In the genomic region with DNA sequence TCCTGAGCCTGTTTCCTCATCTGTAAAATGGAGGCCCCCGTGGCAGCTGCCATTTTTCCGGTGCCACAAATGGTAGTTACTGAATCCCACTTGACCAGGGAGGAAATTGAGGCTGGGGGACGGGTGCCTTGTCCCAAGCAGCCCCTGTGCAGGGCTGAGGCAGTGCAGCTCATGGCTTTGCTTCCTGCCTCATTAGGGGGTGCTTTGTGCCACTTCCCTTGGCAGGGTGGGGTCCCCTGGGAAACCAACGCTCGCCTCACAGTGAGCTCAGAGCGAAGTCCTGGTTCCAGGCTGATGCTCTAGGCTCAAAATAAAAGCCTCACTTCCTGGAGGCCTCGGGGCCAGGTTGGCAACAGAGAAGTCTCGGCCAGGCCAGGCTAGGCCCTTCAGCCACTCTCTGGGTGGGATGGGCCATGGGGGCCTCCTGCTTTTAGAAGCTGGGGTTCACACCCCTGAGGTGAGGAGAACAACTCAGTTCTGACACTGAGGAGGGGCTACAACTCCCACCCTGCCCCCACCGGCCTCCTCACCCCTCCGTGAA, we compare ENCODE assay signal across 12 cellular contexts. TPM values are rescaled to one million over a fixed set of nuclear protein-coding genes. Genes with fewer than 3 reads are reported as not detected.
A peak's percentile ranks its signal among the peaks of the same experiment; 100 is the strongest.
DNase-seq lines count a peak whose midpoint lies in the region; ATAC-seq, FAIRE-seq and TF ChIP-seq lines count a peak whose summit lies in the region.
"Had no signal": no experiment of that assay in that cellular context is flagged by ENCODE, and none has a peak within 500 bp of the region (broad histone marks: within the 10 kb centered on the region; RNA-seq: fewer than 3 reads in every experiment).

No MANE protein-coding gene starts in this region.

- H3K36me3 ChIP-seq in CD4-positive, CD25-positive, alpha-beta regulatory T cell (ENCODE audit: control insufficient read depth, insufficient read depth, low read length): peaks cover 22% of the 10 kb centered on the region
- peaks cover 4% of the 10 kb centered on the region; the same call in 1 of the 2 replicates for H3K36me3 ChIP-seq in SU-DHL-6 (ENCODE audit: low read length)
- H3K36me3 ChIP-seq in endodermal cell (ENCODE audit: control insufficient read depth, insufficient read depth, low read length): no peaks in the 10 kb centered on the region
- H3K36me3 ChIP-seq: pancreas had no signal

- DNase-seq in CD4-positive, CD25-positive, alpha-beta regulatory T cell: peak in 1 of 3 donors; percentile 60
- no peak for DNase-seq in GM19239 (ENCODE audit: insufficient read length, low spot score)
- peak; percentile 78 for DNase-seq in germinal center (ENCODE audit: low spot score)
- no peak for DNase-seq in endodermal cell
- no peak for DNase-seq in kidney tubule cell (ENCODE audit: low spot score)
- DNase-seq in cardiac septum (ENCODE audit: low spot score): no peak
- DNase-seq: C1 segment of cervical spinal cord, HCEC 1CT, SW 1271 had no signal

- intact Hi-C loops in cardiac septum (cut with DNase I): no loop called here

- peaks cover 100% of the 10 kb centered on the region for H3K4me1 ChIP-seq in CD4-positive, CD25-positive, alpha-beta regulatory T cell (ENCODE audit: control insufficient read depth, insufficient read depth, low read length, poor library complexity, severe bottlenecking)
- H3K4me1 ChIP-seq in endodermal cell (ENCODE audit: control insufficient read depth, insufficient read depth, low read length): peaks cover 5% of the 10 kb centered on the region

- TF ChIP-seq CTCF in SU-DHL-6 (IDR thresholded peaks at IDR 0.05; ENCODE audit: insufficient read depth, low read length, poor library complexity, severe bottlenecking) (no peak), endodermal cell (conservative IDR thresholded peaks at IDR 0.05) (no peak)

- peaks cover 13 to 99% (median 74%) of the 10 kb centered on the region in 4 donors for H3K4me1 Mint-ChIP-seq in CD4-positive, CD25-positive, alpha-beta regulatory T cell
- H3K4me1 Mint-ChIP-seq in endodermal cell: peaks cover 22% of the 10 kb centered on the region

- peak; percentile 98 for FAIRE-seq in GM19239 (lab: Jason Lieb, UNC)
- FAIRE-seq: pancreas had no signal

- no peaks in the 10 kb centered on the region for H3K9me2 ChIP-seq in SU-DHL-6 (replicated peaks; ENCODE audit: insufficient read depth, low read length)

- peak overlapping the region; percentile 74 for H3K4me3 ChIP-seq in CD4-positive, CD25-positive, alpha-beta regulatory T cell (ENCODE audit: low read depth, low read length)
- H3K4me3 ChIP-seq in SU-DHL-6 (ENCODE audit: insufficient read depth, low read length, poor library complexity, severe bottlenecking) (peak overlapping the region; percentile 8), endodermal cell (ENCODE audit: low read length) (no peak overlapping the region)
- H3K4me3 ChIP-seq: pancreas had no signal

- H3K27ac ChIP-seq in CD4-positive, CD25-positive, alpha-beta regulatory T cell (ENCODE audit: insufficient read depth, low read length, poor library complexity, severe bottlenecking): peak overlapping the region; percentile 94
- H3K27ac ChIP-seq in SU-DHL-6 (ENCODE audit: low read depth, low read length): peak overlapping the region; percentile 90
- H3K27ac ChIP-seq in endodermal cell (ENCODE audit: low read depth, low read length): no peak overlapping the region
- H3K27ac ChIP-seq: pancreas had no signal

- H3K27me3 ChIP-seq in CD4-positive, CD25-positive, alpha-beta regulatory T cell (ENCODE audit: control insufficient read depth, insufficient read depth, low read length): no peaks in the 10 kb centered on the region
- no peaks in the 10 kb centered on the region for H3K27me3 ChIP-seq in SU-DHL-6 (ENCODE audit: low read length)
- H3K27me3 ChIP-seq in endodermal cell (ENCODE audit: control insufficient read depth, insufficient read depth, low read length, poor library complexity, severe bottlenecking): no peaks in the 10 kb centered on the region
- H3K27me3 ChIP-seq: pancreas had no signal

- ATAC-seq in CD4-positive, CD25-positive, alpha-beta regulatory T cell (ENCODE audit: low read depth in 2 of 2): no peak
- no peak for ATAC-seq in HG02970 (IDR thresholded peaks at IDR 0.05; ENCODE audit: low FRiP score, unreplicated experiment)
- ATAC-seq: pancreas had no signal

- H3K4me2 ChIP-seq in SU-DHL-6 (ENCODE audit: low read depth, low read length, poor library complexity, severe bottlenecking): peak overlapping the region; percentile 68

- H3K36me3 Mint-ChIP-seq in CD4-positive, CD25-positive, alpha-beta regulatory T cell: peaks cover 47% of the 10 kb centered on the region
- no peaks in the 10 kb centered on the region for H3K36me3 Mint-ChIP-seq in endodermal cell (ENCODE audit: low read depth)

- peaks cover 93% of the 10 kb centered on the region for H3K79me2 ChIP-seq in SU-DHL-6 (ENCODE audit: insufficient read depth, low read length)

- H2AFZ ChIP-seq in SU-DHL-6 (ENCODE audit: low read depth, low read length, severe bottlenecking): no peak overlapping the region

- peak overlapping the region; percentile 77 to 99 (median 92) for H3K4me3 Mint-ChIP-seq in CD4-positive, CD25-positive, alpha-beta regulatory T cell
- H3K4me3 Mint-ChIP-seq in endodermal cell: no peak overlapping the region

- H3K9me3 ChIP-seq in CD4-positive, CD25-positive, alpha-beta regulatory T cell (ENCODE audit: control insufficient read depth in 2 of 2, low read length in 2 of 2): no peaks in the 10 kb centered on the region
- H3K9me3 ChIP-seq in SU-DHL-6 (ENCODE audit: insufficient read depth, low read length): no peaks in the 10 kb centered on the region
- H3K9me3 ChIP-seq in endodermal cell (ENCODE audit: control insufficient read depth, low read length): no peaks in the 10 kb centered on the region
- H3K9me3 ChIP-seq: pancreas had no signal

- H3K27me3 Mint-ChIP-seq in CD4-positive, CD25-positive, alpha-beta regulatory T cell: peaks cover 4% of the 10 kb centered on the region
- no peaks in the 10 kb centered on the region for H3K27me3 Mint-ChIP-seq in endodermal cell (ENCODE audit: insufficient read depth)

- no peaks in the 10 kb centered on the region for H3K9me3 Mint-ChIP-seq in CD4-positive, CD25-positive, alpha-beta regulatory T cell
- H3K9me3 Mint-ChIP-seq in endodermal cell: no peaks in the 10 kb centered on the region

- peaks cover 6% of the 10 kb centered on the region; the same call in 1 of the 2 replicates for H4K20me1 ChIP-seq in SU-DHL-6 (ENCODE audit: low read depth, low read length)

- WGBS in endodermal cell (ENCODE audit: insufficient coverage in 1 of 2, insufficient read length in 1 of 2), 2 experiments: 94 to 97% methylated on average over 8 to 10 of the region's 10 CpGs

- peak overlapping the region; percentile 97 to 98 (median 98) for H3K27ac Mint-ChIP-seq in CD4-positive, CD25-positive, alpha-beta regulatory T cell
- H3K27ac Mint-ChIP-seq in endodermal cell: no peak overlapping the region

- peaks cover 78% of the 10 kb centered on the region for H3F3A ChIP-seq in SU-DHL-6 (ENCODE audit: insufficient read depth)

- peak overlapping the region; percentile 58 for H3K9ac ChIP-seq in SU-DHL-6 (ENCODE audit: low read length)
- no peak overlapping the region for H3K9ac ChIP-seq in endodermal cell (ENCODE audit: extremely low read depth, low read length, poor library complexity, severe bottlenecking)

RNA-seq across cellular contexts. Expression of a gene that starts 6.8 kb away (rescaled TPM):
- total RNA-seq in CD4-positive, CD25-positive, alpha-beta regulatory T cell: 589 TPM
- 100 to 1,000 TPM; 552 to 687 (median 620) TPM for polyA plus RNA-seq in CD4-positive, CD25-positive, alpha-beta regulatory T cell
- not detected for total RNA-seq in endodermal cell
- 0.93 TPM for polyA plus RNA-seq in endodermal cell (2013, experiment 1 of 2)
- 0.58 TPM for polyA plus RNA-seq in endodermal cell (2013, experiment 2 of 2)
- 14.2 TPM for total RNA-seq in cardiac septum

RNA-seq across cellular contexts. Expression of a gene that starts 27.4 kb away (rescaled TPM):
- total RNA-seq in CD4-positive, CD25-positive, alpha-beta regulatory T cell: 1.9 TPM
- not detected for polyA plus RNA-seq in CD4-positive, CD25-positive, alpha-beta regulatory T cell
- total RNA-seq in endodermal cell: not detected
- polyA plus RNA-seq in endodermal cell (2013, experiment 1 of 2): 0.32 TPM
- polyA plus RNA-seq in endodermal cell (2013, experiment 2 of 2): not detected
- not detected for total RNA-seq in cardiac septum

Comparison
In these comparisons a context has a peak if more than half of its experiments do, and no peak if none do; other contexts are left out.
1. RNA of a gene that starts 6.8 kb away (total RNA-seq): 589 TPM in CD4-positive, CD25-positive, alpha-beta regulatory T cell (single experiment); 14.2 TPM in cardiac septum (single experiment) and not detected in endodermal cell; every median in the first group is over 10 times any median in the second.